Comparison of ENCODE assay signal across 13 cellular contexts in genomic region chr1:160576430-160576829, GRCh38. TPM values are rescaled to one million over a fixed set of nuclear protein-coding genes. Genes with fewer than 3 reads are reported as not detected.
DNase-seq lines count a peak whose midpoint lies in the region; ATAC-seq and TF ChIP-seq lines count a peak whose summit lies in the region.
"Had no signal": no experiment of that assay in that cellular context is flagged by ENCODE, and none has a peak within 500 bp of the region (broad histone marks: within the 10 kb centered on the region; RNA-seq: fewer than 3 reads in every experiment).

No MANE protein-coding gene starts in this region.

- peak; percentile 23 for DNase-seq in activated CD8-positive, alpha-beta memory T cell treated with anti-CD3 and anti-CD28 coated beads, Interleukin-2, amount 50 U/mL, for 24 hours (ENCODE audit: extremely low read depth)
- DNase-seq in activated CD8-positive, alpha-beta memory T cell treated with anti-CD3 and anti-CD28 coated beads, Interleukin-2, amount 50 U/mL, for 48 hours = no peak
- DNase-seq in activated T-cell treated with anti-CD3 and anti-CD28 coated beads for 4 hours (peak; percentile 56), lung (ENCODE audit: low spot score) (no peak), DMS79 treated with DMSO at 0.1 percent for 48 hours (lab: John Stamatoyannopoulos, UW) (no peak), glomerular visceral epithelial cell (ENCODE audit: extremely low spot score) (no peak)
- DNase-seq: NCI-H1105, PC-3, T1000 had no signal

- H3K27me3 ChIP-seq in lung (ENCODE audit: control insufficient read depth, insufficient read depth) (no peaks in the 10 kb centered on the region), subcutaneous abdominal adipose tissue (ENCODE audit: control insufficient read depth in 5 of 5, insufficient read depth in 4 of 5, low read length in 5 of 5) (no peaks in the 10 kb centered on the region)

- no peak overlapping the region for H3K9ac ChIP-seq in subcutaneous abdominal adipose tissue (ENCODE audit: low read length in 5 of 5)

- no peaks in the 10 kb centered on the region for H3K36me3 ChIP-seq in lung (ENCODE audit: control insufficient read depth in 2 of 2, insufficient read depth in 2 of 2, low read length in 2 of 2)
- H3K36me3 ChIP-seq in subcutaneous abdominal adipose tissue (ENCODE audit: control insufficient read depth in 5 of 5, insufficient read depth in 5 of 5, low read length in 5 of 5) = no peaks in the 10 kb centered on the region

- H3K27ac ChIP-seq in lung (ENCODE audit: low read depth in 1 of 2, low read length in 1 of 2) (no peak overlapping the region), subcutaneous abdominal adipose tissue (ENCODE audit: low read depth, low read length) (peak overlapping the region; percentile 56)

- H3K9me3 ChIP-seq in lung (ENCODE audit: control insufficient read depth in 2 of 2, insufficient read depth in 1 of 2, low read length in 1 of 2) (no peaks in the 10 kb centered on the region), subcutaneous abdominal adipose tissue (ENCODE audit: control insufficient read depth in 5 of 5, low read length in 5 of 5) (no peaks in the 10 kb centered on the region)

- H3K4me3 ChIP-seq in lung (no peak overlapping the region), subcutaneous abdominal adipose tissue (ENCODE audit: low read depth in 1 of 5, low read length in 5 of 5) (no peak overlapping the region)

- ATAC-seq in lung (ENCODE audit: insufficient read depth, low FRiP score) = peak; percentile 24
- ATAC-seq in GM21576 (IDR thresholded peaks at IDR 0.05; ENCODE audit: unreplicated experiment) = no peak
- ATAC-seq: PC-3 had no signal

- WGBS in lung, 2 donors = 53 to 55% methylated on average over 3 of the region's 3 CpGs

- H3K4me1 ChIP-seq in lung (ENCODE audit: control insufficient read depth in 2 of 2, insufficient read depth in 2 of 2, low read length in 2 of 2) (no peaks in the 10 kb centered on the region), subcutaneous abdominal adipose tissue (ENCODE audit: control insufficient read depth in 5 of 5, insufficient read depth in 5 of 5, low read length in 5 of 5) (peaks cover 0 to 26% (median 0%) of the 10 kb centered on the region in 5 donors)

- TF ChIP-seq CTCF in lung (IDR thresholded peaks at IDR 0.05; ENCODE audit: control extremely low read depth, extremely low read depth) = no peak

RNA-seq across cellular contexts. Expression of gene CD84, which starts 2.9 kb away (rescaled TPM):
- total RNA-seq in lung = 10 to 100 TPM; 10.8 to 18.8 TPM
- polyA plus RNA-seq in lung = 10 to 100 TPM in 1 of 2 donors, 1 to 10 TPM in 1; 1.9 to 10.7 TPM
- total RNA-seq: A172, PC-3 had no signal
- polyA plus RNA-seq: neural cell had no signal

RNA-seq across cellular contexts. Expression of gene SLAMF6, which starts 53.4 kb away (rescaled TPM):
- 1 to 10 TPM; 1.9 to 2.4 TPM for total RNA-seq in lung
- polyA plus RNA-seq in lung = 1 to 10 TPM in 1 of 2 donors, under 1 TPM in 1; 0.73 to 2.4 TPM
- total RNA-seq: A172, PC-3 had no signal
- polyA plus RNA-seq: neural cell had no signal

Comparison
In these comparisons a context has a peak if more than half of its experiments do, and no peak if none do; other contexts are left out.
1. DNase-seq: peak in activated CD8-positive, alpha-beta memory T cell treated with anti-CD3 and anti-CD28 coated beads, Interleukin-2, amount 50 U/mL, for 24 hours (single experiment) and activated T-cell treated with anti-CD3 and anti-CD28 coated beads for 4 hours (single experiment); none in activated CD8-positive, alpha-beta memory T cell treated with anti-CD3 and anti-CD28 coated beads, Interleukin-2, amount 50 U/mL, for 48 hours (single experiment), lung (single experiment), DMS79 treated with DMSO at 0.1 percent for 48 hours (single experiment) and glomerular visceral epithelial cell (single experiment).